Comparison of ENCODE assay signal across 1 cellular context in the genomic region with DNA sequence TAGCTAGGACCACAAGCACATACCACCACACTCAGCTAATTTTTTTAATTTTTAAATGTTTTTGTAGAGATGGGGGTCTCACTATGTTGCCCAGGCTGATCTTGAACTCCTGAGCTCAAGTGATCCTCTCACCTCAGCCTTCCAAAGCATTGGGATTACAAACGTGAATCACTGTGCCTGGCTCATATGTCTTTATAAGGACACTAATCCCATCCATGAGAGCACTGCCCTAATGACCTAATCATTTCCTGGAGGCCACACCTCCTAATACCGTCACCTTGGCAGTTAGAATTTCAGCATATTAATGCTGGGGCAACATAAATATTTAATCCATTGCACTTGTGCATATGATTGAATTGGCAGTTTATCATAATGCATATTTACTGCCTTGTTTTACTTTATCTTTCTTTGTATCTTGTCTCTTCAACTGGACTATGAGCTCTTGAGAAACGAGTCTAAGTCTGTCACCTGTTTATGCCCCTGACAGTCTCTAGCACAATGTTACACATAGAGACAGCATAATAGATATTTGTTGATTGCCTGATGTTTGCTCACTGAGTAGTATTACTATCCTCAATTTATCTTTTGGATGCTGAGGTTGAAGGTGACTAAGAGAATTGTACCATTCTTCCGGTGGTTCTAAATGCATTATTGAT.
TF ChIP-seq lines count a peak whose summit lies in the region.

No MANE protein-coding gene starts in this region.

TF ChIP-seq in SK-N-SH treated with all-trans-retinoic acid at 6 μM for 48 hours, 23 proteins besides CTCF, POLR2A, EP300 and RAD21 (continued from another document):
- TF ChIP-seq ZNF565 (CRISPR knock-in tag; conservative IDR thresholded peaks at IDR 0.05; ENCODE audit: low read depth), result no peak
- no peak for TF ChIP-seq TOX (CRISPR knock-in tag; IDR thresholded peaks at IDR 0.05; ENCODE audit: borderline replicate concordance)
- TF ChIP-seq ZFP3 (CRISPR knock-in tag; IDR thresholded peaks at IDR 0.05), result no peak
- TF ChIP-seq, protein P1, sequence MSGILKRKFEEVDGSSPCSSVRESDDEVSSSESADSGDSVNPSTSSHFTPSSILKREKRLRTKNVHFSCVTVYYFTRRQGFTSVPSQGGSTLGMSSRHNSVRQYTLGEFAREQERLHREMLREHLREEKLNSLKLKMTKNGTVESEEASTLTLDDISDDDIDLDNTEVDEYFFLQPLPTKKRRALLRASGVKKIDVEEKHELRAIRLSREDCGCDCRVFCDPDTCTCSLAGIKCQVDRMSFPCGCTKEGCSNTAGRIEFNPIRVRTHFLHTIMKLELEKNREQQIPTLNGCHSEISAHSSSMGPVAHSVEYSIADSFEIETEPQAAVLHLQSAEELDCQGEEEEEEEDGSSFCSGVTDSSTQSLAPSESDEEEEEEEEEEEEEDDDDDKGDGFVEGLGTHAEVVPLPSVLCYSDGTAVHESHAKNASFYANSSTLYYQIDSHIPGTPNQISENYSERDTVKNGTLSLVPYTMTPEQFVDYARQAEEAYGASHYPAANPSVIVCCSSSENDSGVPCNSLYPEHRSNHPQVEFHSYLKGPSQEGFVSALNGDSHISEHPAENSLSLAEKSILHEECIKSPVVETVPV (CRISPR knock-in tag; IDR thresholded peaks at IDR 0.05), result no peak
- TF ChIP-seq ISL1 (CRISPR knock-in tag; IDR thresholded peaks at IDR 0.05), result no peak
- TF ChIP-seq CREB5 (CRISPR knock-in tag; IDR thresholded peaks at IDR 0.05; ENCODE audit: low read depth), result no peak
- no peak for TF ChIP-seq ZFP30 (CRISPR knock-in tag; IDR thresholded peaks at IDR 0.05)
- no peak for TF ChIP-seq OSR1 (CRISPR knock-in tag; IDR thresholded peaks at IDR 0.05)
- TF ChIP-seq TCF4 (CRISPR knock-in tag; IDR thresholded peaks at IDR 0.05; ENCODE audit: borderline replicate concordance), result no peak
- TF ChIP-seq CSDC2 (CRISPR knock-in tag; IDR thresholded peaks at IDR 0.05), result no peak
